ENCODE assay signal across 6 cellular contexts in genomic region chr3:171150945-171151344, GRCh38.
"Had no signal": no experiment of that assay in that cellular context is flagged by ENCODE, and none has a peak within 500 bp of the region (broad histone marks: within the 10 kb centered on the region; RNA-seq: fewer than 3 reads in every experiment).

No MANE protein-coding gene starts in this region.

- H3K4me3 Mint-ChIP-seq: GM23338, H9, IgD-negative memory B cell had no signal

- H3K4me3 ChIP-seq: GM23338 had no signal

- H3K4me2 ChIP-seq: GM23338 had no signal

- H3K36me3 Mint-ChIP-seq: IgD-negative memory B cell had no signal

- DNase-seq: H9, HCEC 1CT, KG1 had no signal

- H2AFZ ChIP-seq: GM23338 had no signal

- H3K27me3 Mint-ChIP-seq: IgD-negative memory B cell had no signal

- ATAC-seq: GM23338 had no signal

- H3K4me1 Mint-ChIP-seq: GM23338, H9, IgD-negative memory B cell had no signal

- H3K27ac ChIP-seq: HL-60 had no signal

- H3K9me3 Mint-ChIP-seq: GM23338, H9, IgD-negative memory B cell had no signal

- H3K27ac Mint-ChIP-seq: GM23338, IgD-negative memory B cell had no signal
